Comparison of ENCODE assay signal across 9 cellular contexts in genomic region chr10:80453392-80453714, GRCh38. TPM values are rescaled to one million over a fixed set of nuclear protein-coding genes. Genes with fewer than 3 reads are reported as not detected.
DNase-seq lines count a peak whose midpoint lies in the region; ATAC-seq, FAIRE-seq and TF ChIP-seq lines count a peak whose summit lies in the region.
"Had no signal": no experiment of that assay in that cellular context is flagged by ENCODE, and none has a peak within 500 bp of the region (broad histone marks: within the 10 kb centered on the region; RNA-seq: fewer than 3 reads in every experiment).

No MANE protein-coding gene starts in this region.

- ATAC-seq in SK-N-SH treated with all-trans-retinoic acid at 6 μM for 48 hours (no peak), GM18868 (IDR thresholded peaks at IDR 0.05; ENCODE audit: unreplicated experiment) (no peak)

- whole genome bisulfite sequencing in SK-N-SH (ENCODE audit: low lambda C conversion rate): 57% methylated on average over 9 of the region's 9 CpGs
- 36% methylated on average over 9 of the region's 9 CpGs for WGBS in suprapubic skin
- 29 to 33% methylated on average over 9 of the region's 9 CpGs for WGBS in lower leg skin, 2 donors

- H3F3A ChIP-seq in SK-N-SH (replicated peaks; ENCODE audit: insufficient read depth): peaks cover 6% of the 10 kb centered on the region

- H3K79me2 ChIP-seq in SK-N-SH (ENCODE audit: insufficient read depth): peaks cover 40% of the 10 kb centered on the region

- H3K36me3 ChIP-seq in SK-N-SH (replicated peaks in 1 of 2; ENCODE audit: control insufficient read depth in 1 of 2, insufficient read depth in 2 of 2, low read length in 1 of 2): no peaks in the 10 kb centered on the region
- no peaks in the 10 kb centered on the region for H3K36me3 ChIP-seq in suprapubic skin

- no peak for TF ChIP-seq EP300 in SK-N-SH (IDR thresholded peaks at IDR 0.05; ENCODE audit: borderline replicate concordance in 1 of 2, low read depth in 1 of 2, low read length in 1 of 2)
- no peak for TF ChIP-seq EP300 in suprapubic skin (IDR thresholded peaks at IDR 0.05)

- FAIRE-seq in D721Med (lab: Jason Lieb, UNC): no peak
- FAIRE-seq: A204.1 had no signal

- H3K9me2 ChIP-seq in SK-N-SH: no peaks in the 10 kb centered on the region

- H3K27me3 ChIP-seq in SK-N-SH (ENCODE audit: insufficient read depth) (no peaks in the 10 kb centered on the region), layer of hippocampus (ENCODE audit: control insufficient read depth, insufficient read depth, low read length) (no peaks in the 10 kb centered on the region), suprapubic skin (no peaks in the 10 kb centered on the region)

- peaks cover 33% of the 10 kb centered on the region for H4K20me1 ChIP-seq in SK-N-SH (ENCODE audit: insufficient read depth)

- TF ChIP-seq CTCF in SK-N-SH (IDR thresholded peaks at IDR 0.05) (peak; percentile 19; the same call in 1 of the 2 replicates), suprapubic skin (IDR thresholded peaks at IDR 0.05) (no peak), lower leg skin (IDR thresholded peaks at IDR 0.05) (no peak), D721Med (IDR thresholded peaks at IDR 0.05; ENCODE audit: insufficient read depth, missing control alignments) (no peak)

- H3K4me1 ChIP-seq in SK-N-SH (ENCODE audit: control insufficient read depth in 1 of 2, insufficient read depth in 2 of 2, low read depth in 1 of 2, low read length in 1 of 2) (peaks cover 24 to 32% of the 10 kb centered on the region in 2 experiments), suprapubic skin (peaks cover 48% of the 10 kb centered on the region)

- DNase-seq in SK-N-SH (no peak), suprapubic skin (ENCODE audit: low spot score in 2 of 2) (no peak), lower leg skin (ENCODE audit: low spot score in 2 of 2) (no peak), D721Med (ENCODE audit: insufficient read length, low spot score) (no peak)

- TF ChIP-seq POLR2A in suprapubic skin (IDR thresholded peaks at IDR 0.05): no peak
- no peak for TF ChIP-seq POLR2A in lower leg skin (IDR thresholded peaks at IDR 0.05)

- POLR2A ChIA-PET in SK-N-SH (lab: Yijun Ruan, JAX): interaction anchor here (1.2 kb wide), 1 partner anchor 11 kb away, joined by 3 read pairs; no protein-coding TSS in a partner anchor

- H3K9me3 ChIP-seq in SK-N-SH (no peaks in the 10 kb centered on the region), suprapubic skin (no peaks in the 10 kb centered on the region)

- TF ChIP-seq RAD21 in SK-N-SH (IDR thresholded peaks at IDR 0.05; ENCODE audit: low read length): no peak

- H3K4me2 ChIP-seq in SK-N-SH: peak overlapping the region; percentile 77

- H3K27ac ChIP-seq in SK-N-SH (ENCODE audit: low read depth in 2 of 2, low read length in 1 of 2) (peak overlapping the region; percentile 67 to 75), angular gyrus (ENCODE audit: low read depth, low read length) (peak overlapping the region; percentile 86), layer of hippocampus (ENCODE audit: low read depth, low read length) (peak overlapping the region; percentile 92), suprapubic skin (peak overlapping the region; percentile 91)

- peak overlapping the region; percentile 49 to 65 for H3K4me3 ChIP-seq in SK-N-SH (ENCODE audit: low read depth in 2 of 2, low read length in 1 of 2)
- peak overlapping the region; percentile 92 for H3K4me3 ChIP-seq in suprapubic skin
- H3K4me3 ChIP-seq in lower leg skin (ENCODE audit: low read depth, poor library complexity, severe bottlenecking): no peak overlapping the region

- intact Hi-C loops in lower leg skin (cut with DNase I; ENCODE audit: low total_unique reads): no loop called here

- CTCF ChIA-PET in SK-N-SH (lab: Yijun Ruan, JAX): interaction anchor here (1.4 to 35.3 kb wide), 3 partner anchors 9 to 70 kb away, joined by 4 to 602 read pairs (median 20); no protein-coding TSS in a partner anchor

- peak overlapping the region; percentile 78 for H3K9ac ChIP-seq in SK-N-SH

- H2AFZ ChIP-seq in SK-N-SH (ENCODE audit: low read depth): peak overlapping the region; percentile 81

TF ChIP-seq in SK-N-SH, 30 proteins besides CTCF, POLR2A, EP300 and RAD21 (continues in another document):
- TF ChIP-seq, protein P1, sequence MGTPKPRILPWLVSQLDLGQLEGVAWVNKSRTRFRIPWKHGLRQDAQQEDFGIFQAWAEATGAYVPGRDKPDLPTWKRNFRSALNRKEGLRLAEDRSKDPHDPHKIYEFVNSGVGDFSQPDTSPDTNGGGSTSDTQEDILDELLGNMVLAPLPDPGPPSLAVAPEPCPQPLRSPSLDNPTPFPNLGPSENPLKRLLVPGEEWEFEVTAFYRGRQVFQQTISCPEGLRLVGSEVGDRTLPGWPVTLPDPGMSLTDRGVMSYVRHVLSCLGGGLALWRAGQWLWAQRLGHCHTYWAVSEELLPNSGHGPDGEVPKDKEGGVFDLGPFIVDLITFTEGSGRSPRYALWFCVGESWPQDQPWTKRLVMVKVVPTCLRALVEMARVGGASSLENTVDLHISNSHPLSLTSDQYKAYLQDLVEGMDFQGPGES (IDR thresholded peaks at IDR 0.05; ENCODE audit: low read depth, low read length): no peak
- TF ChIP-seq NFIC (IDR thresholded peaks at IDR 0.05; ENCODE audit: borderline replicate concordance) (no peak), PBX3 (IDR thresholded peaks at IDR 0.05) (no peak), EZH2phosphoT487 (IDR thresholded peaks at IDR 0.05; ENCODE audit: borderline replicate concordance, low read depth) (no peak), FOXM1 (IDR thresholded peaks at IDR 0.05; ENCODE audit: low read depth) (no peak)

TF ChIP-seq in SK-N-SH treated with all-trans-retinoic acid at 6 μM for 48 hours, 23 proteins besides CTCF, POLR2A, EP300 and RAD21 (continues in another document):
- no peak for TF ChIP-seq SNAI2 (CRISPR knock-in tag; IDR thresholded peaks at IDR 0.05)
- no peak for TF ChIP-seq RARB (CRISPR knock-in tag; IDR thresholded peaks at IDR 0.05)
- no peak for TF ChIP-seq ZC3H10 (CRISPR knock-in tag; IDR thresholded peaks at IDR 0.05)
- TF ChIP-seq ZNF70 (CRISPR knock-in tag; IDR thresholded peaks at IDR 0.05): no peak
- TF ChIP-seq, protein P2, sequence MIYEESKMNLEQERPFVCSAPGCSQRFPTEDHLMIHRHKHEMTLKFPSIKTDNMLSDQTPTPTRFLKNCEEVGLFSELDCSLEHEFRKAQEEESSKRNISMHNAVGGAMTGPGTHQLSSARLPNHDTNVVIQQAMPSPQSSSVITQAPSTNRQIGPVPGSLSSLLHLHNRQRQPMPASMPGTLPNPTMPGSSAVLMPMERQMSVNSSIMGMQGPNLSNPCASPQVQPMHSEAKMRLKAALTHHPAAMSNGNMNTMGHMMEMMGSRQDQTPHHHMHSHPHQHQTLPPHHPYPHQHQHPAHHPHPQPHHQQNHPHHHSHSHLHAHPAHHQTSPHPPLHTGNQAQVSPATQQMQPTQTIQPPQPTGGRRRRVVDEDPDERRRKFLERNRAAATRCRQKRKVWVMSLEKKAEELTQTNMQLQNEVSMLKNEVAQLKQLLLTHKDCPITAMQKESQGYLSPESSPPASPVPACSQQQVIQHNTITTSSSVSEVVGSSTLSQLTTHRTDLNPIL (CRISPR knock-in tag; IDR thresholded peaks at IDR 0.05; ENCODE audit: low read depth): no peak
- no peak for TF ChIP-seq ZNF565 (CRISPR knock-in tag; conservative IDR thresholded peaks at IDR 0.05; ENCODE audit: low read depth)
- TF ChIP-seq TCF4 (CRISPR knock-in tag; IDR thresholded peaks at IDR 0.05; ENCODE audit: borderline replicate concordance): no peak
- TF ChIP-seq ARNTL (CRISPR knock-in tag; IDR thresholded peaks at IDR 0.05; ENCODE audit: borderline replicate concordance, low read depth): no peak
- TF ChIP-seq, protein P3, sequence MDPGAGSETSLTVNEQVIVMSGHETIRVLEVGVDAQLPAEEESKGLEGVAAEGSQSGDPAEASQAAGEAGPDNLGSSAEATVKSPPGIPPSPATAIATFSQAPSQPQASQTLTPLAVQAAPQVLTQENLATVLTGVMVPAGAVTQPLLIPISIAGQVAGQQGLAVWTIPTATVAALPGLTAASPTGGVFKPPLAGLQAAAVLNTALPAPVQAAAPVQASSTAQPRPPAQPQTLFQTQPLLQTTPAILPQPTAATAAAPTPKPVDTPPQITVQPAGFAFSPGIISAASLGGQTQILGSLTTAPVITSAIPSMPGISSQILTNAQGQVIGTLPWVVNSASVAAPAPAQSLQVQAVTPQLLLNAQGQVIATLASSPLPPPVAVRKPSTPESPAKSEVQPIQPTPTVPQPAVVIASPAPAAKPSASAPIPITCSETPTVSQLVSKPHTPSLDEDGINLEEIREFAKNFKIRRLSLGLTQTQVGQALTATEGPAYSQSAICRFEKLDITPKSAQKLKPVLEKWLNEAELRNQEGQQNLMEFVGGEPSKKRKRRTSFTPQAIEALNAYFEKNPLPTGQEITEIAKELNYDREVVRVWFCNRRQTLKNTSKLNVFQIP (CRISPR knock-in tag; IDR thresholded peaks at IDR 0.05; ENCODE audit: borderline replicate concordance, low read depth): no peak
- TF ChIP-seq ISL1 (CRISPR knock-in tag; IDR thresholded peaks at IDR 0.05): no peak
- no peak for TF ChIP-seq ESRRG (CRISPR knock-in tag; IDR thresholded peaks at IDR 0.05)
- TF ChIP-seq TOX (CRISPR knock-in tag; IDR thresholded peaks at IDR 0.05; ENCODE audit: borderline replicate concordance): no peak
- no peak for TF ChIP-seq ZFP30 (CRISPR knock-in tag; IDR thresholded peaks at IDR 0.05)
- TF ChIP-seq OSR1 (CRISPR knock-in tag; IDR thresholded peaks at IDR 0.05): no peak
- TF ChIP-seq BACH2 (CRISPR knock-in tag; IDR thresholded peaks at IDR 0.05; ENCODE audit: borderline replicate concordance): no peak

RNA-seq across cellular contexts. Expression of gene TSPAN14, which starts 0.8 kb away (rescaled TPM):
- 44.0 and 78.1 TPM in 2 replicates for polyA plus RNA-seq in SK-N-SH (2012; rRNA removed)
- polyA plus RNA-seq in SK-N-SH (2012; cell fraction: cytosol; rRNA removed): 42.5 and 64.1 TPM in 2 replicates
- 57.0 and 58.9 TPM in 2 replicates for polyA plus RNA-seq in SK-N-SH (2012; cell fraction: nucleus; rRNA removed)
- total RNA-seq in suprapubic skin: 100 to 1,000 TPM in 3 of 4 donors, 10 to 100 TPM in 1; 99.7 to 145 (median 122) TPM
- 100 to 1,000 TPM; 103 to 168 (median 131) TPM for total RNA-seq in lower leg skin

RNA-seq across cellular contexts. Expression of gene PRXL2A, which starts 45.0 kb away (rescaled TPM):
- 14.0 and 15.6 TPM in 2 replicates for polyA plus RNA-seq in SK-N-SH (2012; rRNA removed)
- 23.3 and 26.8 TPM in 2 replicates for polyA plus RNA-seq in SK-N-SH (2012; cell fraction: cytosol; rRNA removed)
- polyA plus RNA-seq in SK-N-SH (2012; cell fraction: nucleus; rRNA removed): 4.5 and 4.6 TPM in 2 replicates
- total RNA-seq in suprapubic skin (100 to 1,000 TPM in 3 of 4 donors, 10 to 100 TPM in 1; 91.0 to 106 (median 105) TPM), lower leg skin (100 to 1,000 TPM in 1 of 4 donors, 10 to 100 TPM in 3; 65.1 to 106 (median 89.0) TPM)
